Comparison of ENCODE assay signal across 20 cellular contexts in genomic region chr3:23979569-23979968, GRCh38.
"Had no signal": no experiment of that assay in that cellular context is flagged by ENCODE, and none has a peak within 500 bp of the region (broad histone marks: within the 10 kb centered on the region; RNA-seq: fewer than 3 reads in every experiment).

No MANE protein-coding gene starts in this region.

- H3K4me1 ChIP-seq: right lobe of liver, testis had no signal

- H3K9me3 ChIP-seq: ascending aorta, ovary, right lobe of liver, testis had no signal

- H3K4me3 ChIP-seq: ascending aorta, cardiac muscle cell, ovary, right lobe of liver, skin epidermis, testis had no signal

- H3K36me3 ChIP-seq: ovary had no signal

- H3K27ac ChIP-seq: cardiac muscle cell, ovary, right lobe of liver, skin epidermis, testis had no signal

- DNase-seq: activated B cell treated with CpG ODN at 0.5 μM for 24 hours; activated effector memory CD4-positive, alpha-beta T cell treated with Interleukin-2 at 50 U/mL for 16 hours; activated naive CD4-positive, alpha-beta T cell treated with anti-CD3 and anti-CD28 coated beads for 36 hours; activated naive CD8-positive, alpha-beta T cell treated with anti-CD3 and anti-CD28 coated beads for 36 hours; cerebellar nuclear complex; left ventricle myocardium superior; naive B cell; ovary; right lobe of liver; stimulated activated CD4-positive, alpha-beta T cell treated with anti-CD3 and anti-CD28 coated beads, Interleukin-12 subunit alpha, Interleukin-12 subunit beta, amount 100 ng/mL, for 4 hours; stimulated activated CD4-positive, alpha-beta T cell treated with anti-CD3 and anti-CD28 coated beads, Interleukin-4, amount 100 ng/mL, for 1 hour; stimulated activated naive CD8-positive, alpha-beta T cell treated with anti-CD3 and anti-CD28 coated beads, Interleukin-15, Interleukin-2, amounts not matched to agents 100 U/mL and 50 U/mL, for 24 hours; testis; trophoblast cell had no signal

- FAIRE-seq: endothelial cell of umbilical vein, frontal cortex, urothelium cell line had no signal

- ATAC-seq: left ventricle myocardium superior; right lobe of liver; stimulated activated naive CD8-positive, alpha-beta T cell treated with anti-CD3 and anti-CD28 coated beads, Interleukin-15, Interleukin-2, amounts not matched to agents 100 U/mL and 50 U/mL, for 24 hours had no signal
